Comparison of ENCODE assay signal across 8 cellular contexts in genomic region chr17:4420692-4421131, GRCh38. TPM values are rescaled to one million over a fixed set of nuclear protein-coding genes. Genes with fewer than 3 reads are reported as not detected.
DNase-seq lines count a peak whose midpoint lies in the region; ATAC-seq and TF ChIP-seq lines count a peak whose summit lies in the region.

No MANE protein-coding gene starts in this region.

- peak; percentile 88 for TF ChIP-seq CTCF in LNCaP clone FGC (IDR thresholded peaks at IDR 0.05; ENCODE audit: control insufficient read depth, extremely low read depth, insufficient read depth)
- peak; percentile 58 to 83 (median 71) for TF ChIP-seq CTCF in gastroesophageal sphincter (IDR thresholded peaks at IDR 0.05)
- peak; percentile 75 for TF ChIP-seq CTCF in osteocyte (IDR thresholded peaks at IDR 0.05)
- TF ChIP-seq CTCF in vagina (IDR thresholded peaks at IDR 0.05): peak; percentile 32 to 70 (median 44)

- no peak overlapping the region for H3K27ac Mint-ChIP-seq in osteocyte (ENCODE audit: unreplicated experiment)

- H3K9me3 Mint-ChIP-seq in osteocyte (ENCODE audit: unreplicated experiment): no peaks in the 10 kb centered on the region

- H3K4me1 Mint-ChIP-seq in osteocyte (ENCODE audit: unreplicated experiment): no peaks in the 10 kb centered on the region

- H3K4me1 ChIP-seq in gastroesophageal sphincter: peaks cover 0 to 6% (median 0%) of the 10 kb centered on the region in 3 donors
- no peaks in the 10 kb centered on the region for H3K4me1 ChIP-seq in vagina

- TF ChIP-seq POLR2A in gastroesophageal sphincter (IDR thresholded peaks at IDR 0.05): no peak
- no peak for TF ChIP-seq POLR2A in vagina (IDR thresholded peaks at IDR 0.05)

- H3K27me3 Mint-ChIP-seq in osteocyte (ENCODE audit: unreplicated experiment): peaks cover 4% of the 10 kb centered on the region

- WGBS in gastroesophageal sphincter (ENCODE audit: low coverage in 1 of 2), 2 donors: 0 to 7% methylated on average over 5 to 7 of the region's 7 CpGs

- peak; percentile 77 for ATAC-seq in gastroesophageal sphincter
- ATAC-seq in GM18870 (IDR thresholded peaks at IDR 0.05; ENCODE audit: unreplicated experiment): no peak

- no peak for TF ChIP-seq EP300 in gastroesophageal sphincter (IDR thresholded peaks at IDR 0.05)

- H3K36me3 ChIP-seq in gastroesophageal sphincter (no peaks in the 10 kb centered on the region), vagina (no peaks in the 10 kb centered on the region)

- H3K27me3 ChIP-seq in gastroesophageal sphincter (no peaks in the 10 kb centered on the region), vagina (no peaks in the 10 kb centered on the region)

- peak; percentile 61 for DNase-seq in EL
- DNase-seq in LNCaP clone FGC (ENCODE audit: low read depth): peak; percentile 44
- DNase-seq in SHP77 (lab: John Stamatoyannopoulos, UW): peak; percentile 78 to 79
- DNase-seq in activated naive CD4-positive, alpha-beta T cell (lab: John Stamatoyannopoulos, UW): peak in 3 of 4 experiments; percentile 4 to 13 (median 8)
- no peak for DNase-seq in osteocyte (ENCODE audit: extremely low spot score, unreplicated experiment)
- no peak for DNase-seq in vagina (ENCODE audit: extremely low spot score in 2 of 2)

- H3K9me3 ChIP-seq in gastroesophageal sphincter (no peaks in the 10 kb centered on the region), vagina (no peaks in the 10 kb centered on the region)

- intact Hi-C loops in vagina (cut with DNase I): no loop called here

- no peak overlapping the region for H3K4me3 Mint-ChIP-seq in osteocyte (ENCODE audit: unreplicated experiment)

- H3K4me3 ChIP-seq in LNCaP clone FGC (ENCODE audit: low read depth, low read length) (no peak overlapping the region), gastroesophageal sphincter (no peak overlapping the region), vagina (no peak overlapping the region)

- H3K27ac ChIP-seq in gastroesophageal sphincter: no peak overlapping the region
- H3K27ac ChIP-seq in vagina: no peak overlapping the region

- no peaks in the 10 kb centered on the region for H3K36me3 Mint-ChIP-seq in osteocyte (ENCODE audit: unreplicated experiment)

RNA-seq across cellular contexts. Expression of gene SPNS3, which starts 13.0 kb away (rescaled TPM):
- total RNA-seq in gastroesophageal sphincter (not detected), osteocyte (not detected in 2 replicates), vagina (not detected)

RNA-seq across cellular contexts. Expression of gene UBE2G1, which starts 54.2 kb away (rescaled TPM):
- total RNA-seq in gastroesophageal sphincter: 10 to 100 TPM; 50.9 to 77.5 (median 67.9) TPM
- total RNA-seq in osteocyte: 61.4 and 65.1 TPM in 2 replicates
- 45.4 TPM for total RNA-seq in vagina

Comparison
In these comparisons a context has a peak if more than half of its experiments do, and no peak if none do; other contexts are left out.
1. DNase-seq: peak in EL (single experiment), LNCaP clone FGC (single experiment), SHP77 (2 of 2) and activated naive CD4-positive, alpha-beta T cell (3 of 4); none in osteocyte (single experiment) and vagina (0 of 2).
2. Peak in every context shown above with its lines, with median percentiles within 50 percentile points of each other: CTCF ChIP-seq.